Comparison of ENCODE assay signal across 19 cellular contexts in the genomic region with DNA sequence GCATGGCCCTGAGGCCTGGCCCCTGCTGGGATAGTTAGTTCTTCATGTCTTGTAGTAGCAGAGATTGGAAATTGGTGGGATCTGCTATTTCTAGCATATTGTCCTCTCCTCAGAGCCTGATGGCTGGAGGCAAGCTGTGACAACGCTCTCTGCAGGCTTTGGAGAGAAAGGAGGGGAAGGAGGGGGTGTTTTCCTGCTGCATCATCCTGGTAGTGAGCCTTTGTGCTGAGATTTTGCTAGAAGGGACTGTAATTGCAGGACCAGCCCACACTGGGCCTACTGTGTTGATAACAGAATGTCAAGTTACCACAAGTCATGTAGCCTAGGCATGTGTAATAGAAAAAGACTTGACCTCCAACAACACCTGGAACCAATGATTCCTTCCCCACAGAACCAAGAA.
DNase-seq lines count a peak whose midpoint lies in the region; ATAC-seq, FAIRE-seq and TF ChIP-seq lines count a peak whose summit lies in the region.
"Had no signal": no experiment of that assay in that cellular context is flagged by ENCODE, and none has a peak within 500 bp of the region (broad histone marks: within the 10 kb centered on the region; RNA-seq: fewer than 3 reads in every experiment).

No MANE protein-coding gene starts in this region.

- no peak overlapping the region for H2AK9ac ChIP-seq in IMR-90 (replicated peaks; ENCODE audit: low read depth, low read length, poor library complexity)

- H3K9me3 ChIP-seq in IMR-90 (ENCODE audit: control insufficient read depth, insufficient read depth, low read length) = no peaks in the 10 kb centered on the region
- H3K9me3 ChIP-seq: A549, BLaER1 had no signal

- no peak for ATAC-seq in IMR-90 (ENCODE audit: low read depth)
- no peak for ATAC-seq in GM18858 (IDR thresholded peaks at IDR 0.05; ENCODE audit: unreplicated experiment)
- ATAC-seq in HG03175 (IDR thresholded peaks at IDR 0.05; ENCODE audit: unreplicated experiment) = no peak
- ATAC-seq: A549, GM12878 had no signal

- POLR2A ChIA-PET in IMR-90 (lab: Charles Lee; ENCODE audit: unreplicated experiment) = no interaction called here

- no peak overlapping the region for H3K4ac ChIP-seq in IMR-90 (ENCODE audit: low read depth, low read length)
- H3K4ac ChIP-seq in mesendoderm (ENCODE audit: low read depth, low read length) = no peak overlapping the region

- H4K20me1 ChIP-seq in IMR-90 (ENCODE audit: insufficient read depth, low read length) = no peaks in the 10 kb centered on the region
- H4K20me1 ChIP-seq: BLaER1 had no signal

- H3K4me1 ChIP-seq in IMR-90 (ENCODE audit: control insufficient read depth, insufficient read depth, low read length) = no peaks in the 10 kb centered on the region
- H3K4me1 ChIP-seq in mesendoderm (ENCODE audit: control insufficient read depth, low read depth, low read length) = peaks cover 8% of the 10 kb centered on the region
- H3K4me1 ChIP-seq: A549, BLaER1 had no signal

- H2AK5ac ChIP-seq in IMR-90 (ENCODE audit: low read depth, low read length) (no peak overlapping the region), mesendoderm (ENCODE audit: low read length) (no peak overlapping the region)

- dilution Hi-C loops in IMR-90 (cut with HindIII; ENCODE audit: low sequenced_read_pairs, unreplicated experiment) = no loop called here

- H2BK15ac ChIP-seq in IMR-90 (ENCODE audit: low read depth, low read length) = no peak overlapping the region
- no peak overlapping the region for H2BK15ac ChIP-seq in mesendoderm (replicated peaks; ENCODE audit: low read depth)

- H3K23ac ChIP-seq in IMR-90 (ENCODE audit: low read depth, low read length) (no peak overlapping the region), mesendoderm (ENCODE audit: low read length) (no peak overlapping the region)

- H3K27ac ChIP-seq in IMR-90 (ENCODE audit: insufficient read depth, low read length) = no peak overlapping the region
- H3K27ac ChIP-seq in mesendoderm (ENCODE audit: low read depth, low read length) = no peak overlapping the region
- H3K27ac ChIP-seq: 22Rv1, A549, BLaER1, KMS-11 had no signal

- H3K79me2 ChIP-seq in mesendoderm (ENCODE audit: control insufficient read depth, insufficient read depth, low read length) = no peaks in the 10 kb centered on the region

- no TSS peak for BruUV-seq in IMR-90 (replicated peaks; lab: Mats Ljungman, UMichigan)

- no peak overlapping the region for H4K91ac ChIP-seq in IMR-90 (ENCODE audit: insufficient read depth, low read depth, low read length)

- TF ChIP-seq RAD21 in IMR-90 (IDR thresholded peaks at IDR 0.05; ENCODE audit: low read length) = no peak

- no peak overlapping the region for H2BK20ac ChIP-seq in IMR-90 (ENCODE audit: low read depth, low read length)

- CTCF ChIA-PET in IMR-90 (lab: Yijun Ruan, JAX) = no interaction called here

- H3K14ac ChIP-seq in IMR-90 (replicated peaks; ENCODE audit: low read depth, low read length) = no peak overlapping the region

- no peaks in the 10 kb centered on the region for H3K9me1 ChIP-seq in IMR-90 (ENCODE audit: insufficient read depth, low read length)

- DNase-seq in ELF-1 (ENCODE audit: low read depth, low spot score) = peak; percentile 51
- no peak for DNase-seq in IMR-90
- DNase-seq in epithelial cell of esophagus (ENCODE audit: low read depth) = peak; percentile 46
- peak; percentile 63 for DNase-seq in mesendoderm
- no peak for DNase-seq in kidney tubule cell (ENCODE audit: low spot score)
- no peak for DNase-seq in GM19239 (ENCODE audit: insufficient read length, low spot score)
- DNase-seq: CD4-positive, alpha-beta memory T cell; DMS153; DMS79; GF-D8; HCEC 1CT; HFFc6 had no signal

- H3K27me3 ChIP-seq in IMR-90 (ENCODE audit: control insufficient read depth, insufficient read depth, low read length) = peaks cover 7% of the 10 kb centered on the region; the same call in 1 of the 2 replicates
- no peaks in the 10 kb centered on the region for H3K27me3 ChIP-seq in mesendoderm (ENCODE audit: insufficient read depth, low read length, poor library complexity)
- H3K27me3 ChIP-seq: BLaER1 had no signal

- H2BK120ac ChIP-seq in IMR-90 (ENCODE audit: low read depth, low read length) (no peak overlapping the region), mesendoderm (ENCODE audit: low read depth, low read length) (no peak overlapping the region)

- intact Hi-C loops in IMR-90 (cut with micrococcal nuclease) = no loop called here

- peak overlapping the region; percentile 9 for H2AFZ ChIP-seq in IMR-90 (replicated peaks; ENCODE audit: low read length, poor library complexity)

- no peak for FAIRE-seq in GM19239 (lab: Jason Lieb, UNC)
- FAIRE-seq: A549, GM12878 had no signal

- H3K36me3 ChIP-seq in IMR-90 (ENCODE audit: control insufficient read depth, insufficient read depth, low read length) (no peaks in the 10 kb centered on the region), mesendoderm (ENCODE audit: control insufficient read depth, insufficient read depth, low read length) (no peaks in the 10 kb centered on the region)
- H3K36me3 ChIP-seq: BLaER1 had no signal

- H3K9ac ChIP-seq in IMR-90 (ENCODE audit: low read depth, low read length) (no peak overlapping the region), mesendoderm (ENCODE audit: low read length) (no peak overlapping the region)
- H3K9ac ChIP-seq: BLaER1, KMS-11 had no signal

- H4K5ac ChIP-seq in IMR-90 (ENCODE audit: low read depth, low read length) (no peak overlapping the region), mesendoderm (ENCODE audit: low read length) (no peak overlapping the region)

- H3K4me2 ChIP-seq in IMR-90 (ENCODE audit: low read depth, low read length) (no peak overlapping the region), mesendoderm (ENCODE audit: low read length) (no peak overlapping the region)
- H3K4me2 ChIP-seq: A549, BLaER1, KMS-11 had no signal

- no peak for TF ChIP-seq POLR2A in IMR-90 (IDR thresholded peaks at IDR 0.05; ENCODE audit: low read depth, low read length)

- H3K79me1 ChIP-seq in IMR-90 (ENCODE audit: low read depth in 1 of 2, low read length in 2 of 2) = no peaks in the 10 kb centered on the region
- no peaks in the 10 kb centered on the region for H3K79me1 ChIP-seq in mesendoderm (ENCODE audit: low read length)

- in situ Hi-C loops in IMR-90 (cut with MboI; ENCODE audit: low sequenced_read_pairs) = no loop called here

- H2BK5ac ChIP-seq in IMR-90 (ENCODE audit: low read depth, low read length, poor library complexity, severe bottlenecking) (no peak overlapping the region), mesendoderm (ENCODE audit: low read length) (no peak overlapping the region)

- no CpG with 5 or more reads among the region's 1 CpG for WGBS in IMR-90 (ENCODE audit: extremely low coverage in 2 of 2, insufficient read length in 1 of 2), 2 experiments
- no CpG with 5 or more reads among the region's 1 CpG for WGBS in mesendoderm (ENCODE audit: extremely low coverage, insufficient coverage, low lambda C conversion rate)

- H3K18ac ChIP-seq in IMR-90 (ENCODE audit: low read depth, low read length) (no peak overlapping the region), mesendoderm (ENCODE audit: low read length) (no peak overlapping the region)

- TF ChIP-seq CTCF in IMR-90 (conservative IDR thresholded peaks at IDR 0.05; ENCODE audit: low read depth, low read length) (no peak), epithelial cell of esophagus (IDR thresholded peaks at IDR 0.05; ENCODE audit: insufficient read depth, low read depth, low read length, missing control alignments) (no peak)

- H4K8ac ChIP-seq in IMR-90 (ENCODE audit: low read depth in 2 of 2, low read length in 2 of 2) = no peak overlapping the region
- H4K8ac ChIP-seq in mesendoderm (ENCODE audit: low read depth, low read length) = no peak overlapping the region

- H3K56ac ChIP-seq in IMR-90 (ENCODE audit: extremely low read depth, insufficient read depth, low read length) (no peak overlapping the region), mesendoderm (ENCODE audit: low read length) (peak overlapping the region; percentile 25)

- H3K4me3 ChIP-seq in IMR-90 (ENCODE audit: insufficient read depth, low read depth, low read length) (no peak overlapping the region), epithelial cell of esophagus (ENCODE audit: low read length) (no peak overlapping the region), mesendoderm (ENCODE audit: low read length) (no peak overlapping the region)
- H3K4me3 ChIP-seq: A549, BLaER1, GM12878 had no signal

TF ChIP-seq in IMR-90, 13 proteins besides CTCF, POLR2A, EP300 and RAD21:
- TF ChIP-seq CHD1 (IDR thresholded peaks at IDR 0.05; ENCODE audit: low read depth, low read length) (no peak), RCOR1 (IDR thresholded peaks at IDR 0.05; ENCODE audit: insufficient replicate concordance, low read length) (no peak), BHLHE40 (IDR thresholded peaks at IDR 0.05; ENCODE audit: low read depth, low read length) (no peak), SMC3 (IDR thresholded peaks at IDR 0.05; ENCODE audit: low read depth, low read length) (no peak), FOS (IDR thresholded peaks at IDR 0.05; ENCODE audit: low read depth, low read length) (no peak), RFX5 (IDR thresholded peaks at IDR 0.05; ENCODE audit: low read depth, low read length) (no peak), MXI1 (IDR thresholded peaks at IDR 0.05; ENCODE audit: borderline replicate concordance, low read depth, low read length) (no peak), CEBPB (IDR thresholded peaks at IDR 0.05; ENCODE audit: low read depth, low read length) (no peak), MAZ (IDR thresholded peaks at IDR 0.05; ENCODE audit: borderline replicate concordance, low read depth, low read length) (no peak), MAFK (IDR thresholded peaks at IDR 0.05; ENCODE audit: low read depth, low read length) (no peak)
- TF ChIP-seq, protein P1, sequence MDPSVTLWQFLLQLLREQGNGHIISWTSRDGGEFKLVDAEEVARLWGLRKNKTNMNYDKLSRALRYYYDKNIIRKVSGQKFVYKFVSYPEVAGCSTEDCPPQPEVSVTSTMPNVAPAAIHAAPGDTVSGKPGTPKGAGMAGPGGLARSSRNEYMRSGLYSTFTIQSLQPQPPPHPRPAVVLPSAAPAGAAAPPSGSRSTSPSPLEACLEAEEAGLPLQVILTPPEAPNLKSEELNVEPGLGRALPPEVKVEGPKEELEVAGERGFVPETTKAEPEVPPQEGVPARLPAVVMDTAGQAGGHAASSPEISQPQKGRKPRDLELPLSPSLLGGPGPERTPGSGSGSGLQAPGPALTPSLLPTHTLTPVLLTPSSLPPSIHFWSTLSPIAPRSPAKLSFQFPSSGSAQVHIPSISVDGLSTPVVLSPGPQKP (IDR thresholded peaks at IDR 0.05; ENCODE audit: borderline replicate concordance, low read depth, low read length) = no peak
TF ChIP-seq in IMR-90: peak in this region for 0.

Comparison
In these comparisons a context has a peak if more than half of its experiments do, and no peak if none do; other contexts are left out.
1. DNase-seq: peak in ELF-1 (single experiment), epithelial cell of esophagus (single experiment) and mesendoderm (single experiment); none in IMR-90 (single experiment), kidney tubule cell (single experiment) and GM19239 (single experiment).